Comparison of ENCODE assay signal across 37 cellular contexts in genomic region chr1:37657620-37658412, GRCh38. TPM values are rescaled to one million over a fixed set of nuclear protein-coding genes. Genes with fewer than 3 reads are reported as not detected.
"Had no signal": no experiment of that assay in that cellular context is flagged by ENCODE, and none has a peak within 500 bp of the region (broad histone marks: within the 10 kb centered on the region; RNA-seq: fewer than 3 reads in every experiment).

No MANE protein-coding gene starts in this region.

- DNase-seq: activated CD4-positive, alpha-beta memory T cell treated with anti-CD3 and anti-CD28 coated beads, Interleukin-2, amount 10 ng/mL, durations not matched to agents 7 days and 5 days; activated CD4-positive, alpha-beta T cell treated with anti-CD3 and anti-CD28 coated beads for 36 hours; activated CD4-positive, alpha-beta T cell treated with anti-CD3 and anti-CD28 coated beads, Interleukin-2, amount 50 U/mL, for 1 hour; activated CD4-positive, CD25-positive, alpha-beta regulatory T cell; activated gamma-delta T cell; activated naive CD4-positive, alpha-beta T cell treated with anti-CD3 and anti-CD28 coated beads, Interleukin-2, amount 50 U/mL, for 16 hours; activated naive CD8-positive, alpha-beta T cell treated with anti-CD3 and anti-CD28 coated beads, Interleukin-2, amount 10 ng/mL, durations not matched to agents 7 days and 5 days; activated T-cell treated with anti-CD3 and anti-CD28 coated beads for 4 hours; activated T-cell treated with anti-CD3 and anti-CD28 coated beads, Interleukin-2, amount 50 U/mL, for 48 hours; adrenal gland; anterior cingulate cortex; central memory CD4-positive, alpha-beta T cell; KG1; NCI-H1092 treated with DMSO at 0.1 percent for 48 hours; NCI-H1417 treated with DMSO at 0.1 percent for 48 hours; NCI-H1694; NCI-H2029; NCI-H2107; NCI-H2171 treated with DMSO at 0.1 percent for 48 hours; NCI-H226; NCI-H526; NCI-H82; RPMI8226; T-cell; T-helper 2 cell; T1000 had no signal

- H3K36me3 ChIP-seq: adrenal gland, breast epithelium had no signal

- H3K27ac ChIP-seq: adrenal gland, breast epithelium, SK-N-MC, VCaP had no signal

- ATAC-seq: activated CD4-positive, alpha-beta T cell treated with anti-CD3 and anti-CD28 coated beads for 36 hours; activated T-helper 17 cell treated with anti-CD3 and anti-CD28 coated beads, Interleukin-2, amount 50 U/mL, for 72 hours; Panc1; Right ventricle myocardium inferior; T-cell had no signal

- H3K4me1 Mint-ChIP-seq: activated CD4-positive, alpha-beta memory T cell treated with anti-CD3 and anti-CD28 coated beads, Interleukin-2, amount 10 ng/mL, durations not matched to agents 7 days and 5 days; activated CD4-positive, alpha-beta T cell treated with anti-CD3 and anti-CD28 coated beads for 36 hours; activated naive CD8-positive, alpha-beta T cell treated with anti-CD3 and anti-CD28 coated beads, Interleukin-2, amount 10 ng/mL, durations not matched to agents 7 days and 5 days; activated T-helper 17 cell treated with anti-CD3 and anti-CD28 coated beads, Interleukin-2, amount 50 U/mL, for 72 hours; T-cell had no signal

- H3K27ac Mint-ChIP-seq: activated CD4-positive, alpha-beta memory T cell treated with anti-CD3 and anti-CD28 coated beads, Interleukin-2, amount 10 ng/mL, durations not matched to agents 7 days and 5 days; activated CD4-positive, alpha-beta T cell treated with anti-CD3 and anti-CD28 coated beads for 36 hours; activated naive CD8-positive, alpha-beta T cell treated with anti-CD3 and anti-CD28 coated beads, Interleukin-2, amount 10 ng/mL, durations not matched to agents 7 days and 5 days; activated T-helper 17 cell treated with anti-CD3 and anti-CD28 coated beads, Interleukin-2, amount 50 U/mL, for 72 hours; T-cell had no signal

- H3K4me1 ChIP-seq: adrenal gland, breast epithelium had no signal

- H3K4me3 ChIP-seq: adrenal gland, breast epithelium, SK-N-MC had no signal

- H3K9me3 Mint-ChIP-seq: activated CD4-positive, alpha-beta memory T cell treated with anti-CD3 and anti-CD28 coated beads, Interleukin-2, amount 10 ng/mL, durations not matched to agents 7 days and 5 days; activated naive CD8-positive, alpha-beta T cell treated with anti-CD3 and anti-CD28 coated beads, Interleukin-2, amount 10 ng/mL, durations not matched to agents 7 days and 5 days; activated T-helper 17 cell treated with anti-CD3 and anti-CD28 coated beads, Interleukin-2, amount 50 U/mL, for 72 hours; T-cell had no signal

- H3K4me3 Mint-ChIP-seq: activated CD4-positive, alpha-beta memory T cell treated with anti-CD3 and anti-CD28 coated beads, Interleukin-2, amount 10 ng/mL, durations not matched to agents 7 days and 5 days; activated CD4-positive, alpha-beta T cell treated with anti-CD3 and anti-CD28 coated beads for 36 hours; activated naive CD8-positive, alpha-beta T cell treated with anti-CD3 and anti-CD28 coated beads, Interleukin-2, amount 10 ng/mL, durations not matched to agents 7 days and 5 days; activated T-helper 17 cell treated with anti-CD3 and anti-CD28 coated beads, Interleukin-2, amount 50 U/mL, for 72 hours; T-cell had no signal

- H3K9me3 ChIP-seq: adrenal gland, breast epithelium had no signal

- H3K36me3 Mint-ChIP-seq: activated naive CD8-positive, alpha-beta T cell treated with anti-CD3 and anti-CD28 coated beads, Interleukin-2, amount 10 ng/mL, durations not matched to agents 7 days and 5 days; T-cell had no signal

RNA-seq across cellular contexts. Expression of gene RSPO1, which starts 23.1 kb away (rescaled TPM):
- total RNA-seq: activated CD4-positive, alpha-beta memory T cell treated with anti-CD3 and anti-CD28 coated beads, Interleukin-2, amount 10 ng/mL, durations not matched to agents 7 days and 5 days; activated CD4-positive, alpha-beta T cell treated with anti-CD3 and anti-CD28 coated beads for 36 hours; activated CD8-positive, alpha-beta memory T cell treated with anti-CD3 and anti-CD28 coated beads for 36 hours; activated naive CD8-positive, alpha-beta T cell treated with anti-CD3 and anti-CD28 coated beads, Interleukin-2, amount 10 ng/mL, durations not matched to agents 7 days and 5 days; activated T-helper 17 cell treated with anti-CD3 and anti-CD28 coated beads, Interleukin-2, amount 50 U/mL, for 72 hours; LHCN-M2; M059J; NCI-H460; OCI-LY7; Right ventricle myocardium inferior; T-cell had no signal
